Comparison of ENCODE assay signal across 30 cellular contexts in genomic region chr2:37476411-37476810, GRCh38.
"Had no signal": no experiment of that assay in that cellular context is flagged by ENCODE, and none has a peak within 500 bp of the region (broad histone marks: within the 10 kb centered on the region; RNA-seq: fewer than 3 reads in every experiment).

No MANE protein-coding gene starts in this region.

- H3K36me3 ChIP-seq: WERI-Rb-1 had no signal

- H3K27ac ChIP-seq: WERI-Rb-1 had no signal

- DNase-seq: activated CD4-positive, alpha-beta memory T cell treated with anti-CD3 and anti-CD28 coated beads, Interleukin-2, amount 10 ng/mL, durations not matched to agents 7 days and 5 days; activated CD4-positive, alpha-beta T cell treated with anti-CD3 and anti-CD28 coated beads for 1 hour; activated CD4-positive, alpha-beta T cell treated with anti-CD3 and anti-CD28 coated beads for 48 hours; activated CD4-positive, CD25-positive, alpha-beta regulatory T cell; activated CD8-positive, alpha-beta memory T cell treated with anti-CD3 and anti-CD28 coated beads for 24 hours; activated CD8-positive, alpha-beta memory T cell treated with anti-CD3 and anti-CD28 coated beads, Interleukin-2, amount 10 ng/mL, durations not matched to agents 7 days and 5 days; activated CD8-positive, alpha-beta memory T cell treated with anti-CD3 and anti-CD28 coated beads, Interleukin-2, amount 50 U/mL, for 48 hours; activated effector memory CD4-positive, alpha-beta T cell treated with Interleukin-2 at 50 U/mL for 16 hours; activated naive CD4-positive, alpha-beta T cell treated with anti-CD3 and anti-CD28 coated beads, Interleukin-2, amount 10 ng/mL, durations not matched to agents 7 days and 5 days; activated naive CD8-positive, alpha-beta T cell treated with anti-CD3 and anti-CD28 coated beads, Interleukin-2, amount 50 U/mL, for 24 hours; activated T-cell treated with anti-CD3 and anti-CD28 coated beads, Interleukin-2, amount 50 U/mL, for 48 hours; anterior cingulate cortex; NCI-H1048; NCI-H1105 treated with DMSO at 0.1 percent for 48 hours; NCI-H1436; NCI-H1694; NCI-H1930; NCI-H2081 treated with DMSO at 0.1 percent for 48 hours; NCI-H345; NCI-H524 treated with DMSO at 0.1 percent for 48 hours; RPMI8226; SIG-M5; SW 1271; T-helper 1 cell; T-helper 2 cell; T-helper 9 cell; WERI-Rb-1 had no signal

- ATAC-seq: activated CD8-positive, alpha-beta memory T cell treated with anti-CD3 and anti-CD28 coated beads, Interleukin-2, amount 10 ng/mL, durations not matched to agents 7 days and 5 days; activated naive CD8-positive, alpha-beta T cell treated with anti-CD3 and anti-CD28 coated beads, Interleukin-2, amount 50 U/mL, for 24 hours; K562; Panc1; Right ventricle myocardium inferior had no signal

- H3K4me3 ChIP-seq: K562 had no signal

- FAIRE-seq: K562 had no signal
